Comparison of ENCODE assay signal across 1 cellular context in genomic region chr12:56157201-56158028, GRCh38.
TF ChIP-seq lines count a peak whose summit lies in the region.

No MANE protein-coding gene starts in this region.

TF ChIP-seq in HEK293, 187 proteins besides CTCF, POLR2A, EP300 and RAD21 (continued from another document):
- TF ChIP-seq ZBTB10 (tag by site-specific recombination; IDR thresholded peaks at IDR 0.05) (no peak), ZNF324 (tag by site-specific recombination; IDR thresholded peaks at IDR 0.05) (no peak), SCRT2 (tag by site-specific recombination; IDR thresholded peaks at IDR 0.05) (0 out of 2 replicates have a peak, but pooled peaks have one; percentile 30), ZNF248 (tag by site-specific recombination; IDR thresholded peaks at IDR 0.05) (no peak), ZNF449 (tag by site-specific recombination; IDR thresholded peaks at IDR 0.05) (0 out of 2 replicates have a peak, but pooled peaks have one; percentile 35), ZNF169 (tag by site-specific recombination; IDR thresholded peaks at IDR 0.05) (no peak), KLF17 (tag by site-specific recombination; IDR thresholded peaks at IDR 0.05) (no peak), ZNF596 (tag by site-specific recombination; IDR thresholded peaks at IDR 0.05) (0 out of 2 replicates have a peak, but pooled peaks have one; percentile 8), ZNF416 (tag by site-specific recombination; IDR thresholded peaks at IDR 0.05) (no peak), GLIS1 (tag by site-specific recombination; IDR thresholded peaks at IDR 0.05) (peak; percentile 20; the same call in 1 of the 2 replicates), ZFP69B (tag by site-specific recombination; IDR thresholded peaks at IDR 0.05) (peak; percentile 70), ZSCAN30 (tag by site-specific recombination; IDR thresholded peaks at IDR 0.05) (no peak), ZNF362 (tag by site-specific recombination; IDR thresholded peaks at IDR 0.05) (peak; percentile 46), ZNF677 (tag by site-specific recombination; IDR thresholded peaks at IDR 0.05) (no peak), KLF16 (tag by site-specific recombination; IDR thresholded peaks at IDR 0.05) (peak; percentile 45; the same call in 1 of the 2 replicates), ZXDB (tag by site-specific recombination; IDR thresholded peaks at IDR 0.05) (peak; percentile 37), GLI2 (tag by site-specific recombination; IDR thresholded peaks at IDR 0.05; ENCODE audit: borderline replicate concordance, low read depth) (no peak), ZNF639 (tag by site-specific recombination; IDR thresholded peaks at IDR 0.05) (no peak), ZBTB44 (tag by site-specific recombination; IDR thresholded peaks at IDR 0.05) (no peak), ZNF266 (tag by site-specific recombination; IDR thresholded peaks at IDR 0.05; ENCODE audit: low read depth) (no peak), KLF9 (tag by site-specific recombination; IDR thresholded peaks at IDR 0.05; ENCODE audit: low read depth) (0 out of 2 replicates have a peak, but pooled peaks have one; percentile 37), ZBTB17 (tag by site-specific recombination; IDR thresholded peaks at IDR 0.05) (peak; percentile 79), ZNF138 (tag by site-specific recombination; IDR thresholded peaks at IDR 0.05; ENCODE audit: borderline replicate concordance) (no peak), ZFP37 (tag by site-specific recombination; IDR thresholded peaks at IDR 0.05) (peak; percentile 35; the same call in 1 of the 2 replicates), EGR2 (tag by site-specific recombination; IDR thresholded peaks at IDR 0.05; ENCODE audit: low read depth) (peak; percentile 44; the same call in 1 of the 2 replicates), ZNF433 (tag by site-specific recombination; IDR thresholded peaks at IDR 0.05; ENCODE audit: low read depth) (no peak)
TF ChIP-seq in HEK293: peak in this region for 42.
